Comparison of ENCODE assay signal across 8 cellular contexts in the genomic region with DNA sequence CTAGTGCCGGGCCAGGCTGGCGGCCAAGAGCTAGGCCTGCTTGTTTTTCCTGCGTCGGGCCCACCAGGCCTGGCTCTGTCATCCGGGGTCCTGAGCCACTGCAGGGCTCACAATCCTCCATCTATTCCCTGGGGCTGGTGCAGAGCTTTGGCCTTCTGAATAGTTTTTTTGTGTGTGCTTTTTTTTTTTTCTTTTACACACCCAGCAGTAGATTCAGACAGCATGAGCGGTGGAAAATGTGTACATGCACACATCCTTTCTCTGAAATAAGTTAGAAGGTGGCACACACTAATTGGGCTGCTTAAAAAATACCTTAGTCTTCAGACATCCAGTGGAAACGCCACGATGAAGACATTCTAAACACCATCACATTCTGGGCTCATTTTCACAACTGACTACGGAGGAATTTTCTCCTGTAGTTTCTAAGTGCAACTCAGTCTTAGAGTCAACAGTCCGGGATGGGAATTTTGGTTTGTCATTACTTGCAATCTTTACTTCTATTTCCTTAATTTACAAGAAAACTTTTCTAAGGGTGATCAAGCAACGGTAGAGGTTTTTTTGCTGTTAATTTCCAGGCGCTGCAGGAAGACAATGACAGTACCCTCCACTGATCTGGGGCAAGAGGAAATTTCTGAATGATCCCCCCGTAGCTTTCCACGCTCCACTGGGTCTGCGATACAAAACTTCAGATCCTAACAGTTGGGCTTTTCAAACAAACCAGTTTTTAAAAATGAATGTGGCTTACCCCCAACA. TPM values are rescaled to one million over a fixed set of nuclear protein-coding genes. Genes with fewer than 3 reads are reported as not detected.
A peak's percentile ranks its signal among the peaks of the same experiment; 100 is the strongest.
DNase-seq lines count a peak whose midpoint lies in the region; ATAC-seq, FAIRE-seq and TF ChIP-seq lines count a peak whose summit lies in the region.

No MANE protein-coding gene starts in this region.

- H3K36me3 ChIP-seq in HUES6 (ENCODE audit: control insufficient read depth, insufficient read depth, low read length) (peaks cover 35% of the 10 kb centered on the region), GM12878 (ENCODE audit: control insufficient read depth in 2 of 2, insufficient read depth in 2 of 2, low read length in 1 of 2) (no peaks in the 10 kb centered on the region; a peak in 3 of 4 replicates), lower lobe of right lung (peaks cover 34% of the 10 kb centered on the region), transverse colon (peaks cover 0 to 26% (median 15%) of the 10 kb centered on the region in 4 donors)

- DNase-seq in AG04450 (ENCODE audit: low read depth, low spot score) (no peak), GM12878 (ENCODE audit: low read depth, low spot score) (no peak), lower lobe of right lung (no peak), transverse colon (no peak), NCI-H526 (lab: John Stamatoyannopoulos, UW) (no peak), NCI-H82 treated with DMSO at 0.1 percent for 48 hours (lab: John Stamatoyannopoulos, UW; ENCODE audit: unreplicated experiment) (no peak), GM20000 (ENCODE audit: low spot score) (no peak)

- peak overlapping the region; percentile 99 for H3K4me2 ChIP-seq in GM12878 (ENCODE audit: control insufficient read depth, insufficient read depth)

- peak overlapping the region; percentile 84 for H3K9ac ChIP-seq in HUES6 (ENCODE audit: low read length)
- H3K9ac ChIP-seq in GM12878 (ENCODE audit: control insufficient read depth, insufficient read depth, low read length) = peak overlapping the region; percentile 82

- WGBS in GM12878 (ENCODE audit: insufficient coverage, insufficient replicate concordance, low lambda C conversion rate, missing lambda C conversion rate) = 13% methylated on average over 15 of the region's 15 CpGs
- WGBS in transverse colon (ENCODE audit: low coverage in 1 of 2), 2 donors = 2 to 5% methylated on average over 10 to 15 of the region's 15 CpGs

- CTCF ChIA-PET in AG04450 (lab: Charles Lee) (interaction anchor here (0.6 to 4.2 kb wide), 5 partner anchors 9 to 391 kb away, joined by 3 to 27 read pairs (median 6); no protein-coding TSS in a partner anchor), GM12878 (lab: Yijun Ruan, JAX) (interaction anchor here (0.9 to 6.3 kb wide), 12 partner anchors 9 to 321 kb away, joined by 3 to 69 read pairs (median 6); no protein-coding TSS in a partner anchor)

- SMC1A ChIA-PET in GM12878 (lab: Charles Lee; ENCODE audit: uncharacterized antibody, unreplicated experiment) = interaction anchor here (0.6 to 11.4 kb wide), 10 partner anchors 9 to 619 kb away, joined by 3 to 147 read pairs (median 10); no protein-coding TSS in a partner anchor

- TF ChIP-seq EP300 in GM12878 (IDR thresholded peaks at IDR 0.05; ENCODE audit: borderline replicate concordance in 1 of 2, control insufficient read depth in 1 of 2, low read depth in 2 of 2, low read length in 2 of 2) (no peak), transverse colon (IDR thresholded peaks at IDR 0.05; ENCODE audit: low read depth) (no peak)

- intact Hi-C loops in GM12878 (cut with micrococcal nuclease; ENCODE audit: unreplicated experiment) (loop anchor here (2.0 to 10.0 kb wide), 3 partner anchors 26 to 366 kb away; no protein-coding TSS in a partner anchor), lower lobe of right lung (cut with DNase I) (loop anchor here (10.0 kb wide), 2 partner anchors 46 to 264 kb away; no protein-coding TSS in a partner anchor), transverse colon (cut with DNase I; ENCODE audit: low total_unique reads) (loop anchor here (5.0 to 10.0 kb wide), 4 partner anchors 124 to 396 kb away; no protein-coding TSS in a partner anchor)

- no TSS peak for BruUV-seq in GM12878 (replicated peaks; lab: Mats Ljungman, UMichigan)

- H2AFZ ChIP-seq in GM12878 (ENCODE audit: control insufficient read depth, low read depth, low read length) = peak overlapping the region; percentile 89

- H3K9me3 ChIP-seq in AG04450 (ENCODE audit: control insufficient read depth, insufficient read depth, low read length) (no peaks in the 10 kb centered on the region; the same call in 1 of the 2 replicates), HUES6 (ENCODE audit: control insufficient read depth, insufficient read depth, low read depth, low read length) (no peaks in the 10 kb centered on the region), GM12878 (replicated peaks; ENCODE audit: control insufficient read depth, insufficient read depth, low read length) (no peaks in the 10 kb centered on the region), lower lobe of right lung (no peaks in the 10 kb centered on the region), transverse colon (no peaks in the 10 kb centered on the region)

- H3K4me3 ChIP-seq in AG04450 (ENCODE audit: low read depth, low read length) = peak overlapping the region; percentile 87
- H3K4me3 ChIP-seq in HUES6 (ENCODE audit: low read depth, low read length) = peak overlapping the region; percentile 94
- H3K4me3 ChIP-seq in GM12878 = peak overlapping the region; percentile 81
- peak overlapping the region; percentile 95 for H3K4me3 ChIP-seq in lower lobe of right lung
- H3K4me3 ChIP-seq in transverse colon = peak overlapping the region in 3 of 4 donors; percentile 85 to 91 (median 90)

- POLR2A ChIA-PET in AG04450 (lab: Yijun Ruan, JAX) (interaction anchor here (0.6 to 4.3 kb wide), 21 partner anchors 40 to 375 kb away, joined by 3 to 21 read pairs (median 4); no protein-coding TSS in a partner anchor), GM12878 (lab: Charles Lee) (interaction anchor here (0.6 to 3.7 kb wide), 13 partner anchors 9 to 407 kb away, joined by 3 to 30 read pairs (median 4); no protein-coding TSS in a partner anchor)

- TF ChIP-seq RAD21 in GM12878 (IDR thresholded peaks at IDR 0.05; ENCODE audit: insufficient read depth, low read depth, low read length) = no peak

- TF ChIP-seq POLR2A in GM12878 (IDR thresholded peaks at IDR 0.05; ENCODE audit: low read depth, low read length) = no peak
- peak; percentile 47 for TF ChIP-seq POLR2A in transverse colon (IDR thresholded peaks at IDR 0.05)

- peaks cover 56% of the 10 kb centered on the region for H3K4me1 ChIP-seq in HUES6 (ENCODE audit: control insufficient read depth, insufficient read depth, low read length)
- H3K4me1 ChIP-seq in GM12878 (ENCODE audit: control insufficient read depth, insufficient read depth, low read length) = peaks cover 31% of the 10 kb centered on the region
- peaks cover 61% of the 10 kb centered on the region for H3K4me1 ChIP-seq in lower lobe of right lung
- H3K4me1 ChIP-seq in transverse colon = peaks cover 17 to 54% (median 47%) of the 10 kb centered on the region in 4 donors

- ATAC-seq in GM12878 (no peak), lower lobe of right lung (no peak)

- in situ Hi-C loops in GM12878 (cut with MboI) (no loop called here), transverse colon (cut with MboI; ENCODE audit: low pct_ligation_motif_present in 1 of 4, low pct_unique_long_range_greater_than_20kb in 1 of 4, low sequenced_read_pairs in 3 of 4) (loop anchor here in 1 of 4 donors (10.0 kb wide), 1 partner anchor 196 kb away; no protein-coding TSS in a partner anchor)

- RAD21 ChIA-PET in GM12878 (lab: Charles Lee; ENCODE audit: unreplicated experiment) = interaction anchor here (0.6 to 5.2 kb wide), 18 partner anchors 9 to 392 kb away, joined by 3 to 46 read pairs (median 4); no protein-coding TSS in a partner anchor

- no peak for TF ChIP-seq CTCF in AG04450 (IDR thresholded peaks at IDR 0.05; ENCODE audit: low read depth, low read length)
- TF ChIP-seq CTCF in GM12878 (IDR thresholded peaks at IDR 0.05 in 2 of 3, conservative IDR thresholded peaks at IDR 0.05 in 1 of 3; ENCODE audit: control insufficient read depth in 2 of 3, extremely low read depth in 1 of 3, insufficient read depth in 1 of 3, low read depth in 3 of 3, low read length in 3 of 3) = no peak
- no peak for TF ChIP-seq CTCF in lower lobe of right lung (IDR thresholded peaks at IDR 0.05)
- no peak for TF ChIP-seq CTCF in transverse colon (IDR thresholded peaks at IDR 0.05)
- no peak for TF ChIP-seq CTCF in GM20000 (IDR thresholded peaks at IDR 0.05; ENCODE audit: extremely low read depth, missing control alignments)

- H3K27me3 ChIP-seq in AG04450 (ENCODE audit: control insufficient read depth, insufficient read depth, low read length) = no peaks in the 10 kb centered on the region
- H3K27me3 ChIP-seq in HUES6 (ENCODE audit: control insufficient read depth, insufficient read depth, low read length) = no peaks in the 10 kb centered on the region
- no peaks in the 10 kb centered on the region for H3K27me3 ChIP-seq in GM12878 (replicated peaks in 1 of 2; ENCODE audit: control insufficient read depth in 2 of 2, insufficient read depth in 2 of 2, low read length in 1 of 2)
- H3K27me3 ChIP-seq in lower lobe of right lung (ENCODE audit: low read depth) = no peaks in the 10 kb centered on the region
- H3K27me3 ChIP-seq in transverse colon = no peaks in the 10 kb centered on the region

- H4K20me1 ChIP-seq in GM12878 (ENCODE audit: control insufficient read depth, insufficient read depth) = no peaks in the 10 kb centered on the region

- peaks cover 50% of the 10 kb centered on the region for H3K79me2 ChIP-seq in GM12878 (ENCODE audit: control insufficient read depth, insufficient read depth, low read length)

- H3K27ac ChIP-seq in AG04450 (ENCODE audit: low read depth, low read length) (peak overlapping the region; percentile 96), HUES6 (ENCODE audit: low read depth, low read length) (peak overlapping the region; percentile 93), GM12878 (ENCODE audit: control insufficient read depth, insufficient read depth) (peak overlapping the region; percentile 88), lower lobe of right lung (peak overlapping the region; percentile 100), transverse colon (peak overlapping the region; percentile 96 to 100 (median 99))

- no peak for FAIRE-seq in GM12878 (lab: Jason Lieb, UNC)

RNA-seq across cellular contexts. Expression of a gene that starts 6.0 kb away (rescaled TPM):
- 16.0 and 18.2 TPM in 2 replicates for polyA plus RNA-seq in AG04450 (2011; rRNA removed)
- polyA minus RNA-seq in AG04450 (2011; rRNA and poly(A)+ RNA removed) = 8.8 and 12.5 TPM in 2 replicates
- 8.2 and 9.1 TPM in 2 replicates for total RNA-seq in GM12878 (2013; cell fraction: nucleolus; rRNA removed)
- total RNA-seq in GM12878 (2014; rRNA removed) = 3.9 and 4.9 TPM in 2 replicates
- 4.0 and 4.3 TPM in 2 replicates for total RNA-seq in GM12878 (2014; rRNA removed; fragmentation: Illumina TruSeq; extraction: Trizol)
- 58.0 and 64.9 TPM in 2 replicates for total RNA-seq in GM12878 (2021)
- 14.3 TPM for polyA plus RNA-seq in GM12878 (2011; ENCODE audit: low read depth)
- polyA plus RNA-seq in GM12878 (2011; rRNA removed) = 12.8 and 16.0 TPM in 2 replicates
- 7.2 TPM in 2 replicates for polyA plus RNA-seq in GM12878 (2011; cell fraction: cytosol; rRNA removed)
- polyA plus RNA-seq in GM12878 (2011; cell fraction: nucleus; rRNA removed) = 16.1 and 27.5 TPM in 2 replicates
- 30.3 and 31.6 TPM in 2 replicates for polyA plus RNA-seq in GM12878 (2012)
- polyA plus RNA-seq in GM12878 (2014; fragmentation: Illumina TruSeq; extraction: Trizol) = 17.4 and 22.0 TPM in 2 replicates
- polyA plus RNA-seq in GM12878 (2014; fragmentation: Nextera tagmentation; extraction: Ambion mirVana) = 10 to 100 TPM; 25.5 to 43.3 TPM
- 21.7 and 28.8 TPM in 2 replicates for polyA plus RNA-seq in GM12878 (2014; rRNA removed)
- 10 to 100 TPM in 1 of 2 experiments, 1 to 10 TPM in 1; 8.8 to 54.6 TPM for polyA plus RNA-seq in GM12878 (2016; fragmentation: Nextera tagmentation; extraction: Ambion mirVana)
- polyA minus RNA-seq in GM12878 (2011; rRNA and poly(A)+ RNA removed) = 4.1 and 5.2 TPM in 2 replicates
- 21.9 and 27.0 TPM in 2 replicates for polyA minus RNA-seq in GM12878 (2011; cell fraction: cytosol; rRNA and poly(A)+ RNA removed)
- 9.4 and 21.8 TPM in 2 replicates for polyA minus RNA-seq in GM12878 (2011; cell fraction: nucleus; rRNA and poly(A)+ RNA removed)
- total RNA-seq in lower lobe of right lung = 136 TPM
- total RNA-seq in transverse colon = 100 to 1,000 TPM; 114 to 305 (median 208) TPM
